In the genomic region with DNA sequence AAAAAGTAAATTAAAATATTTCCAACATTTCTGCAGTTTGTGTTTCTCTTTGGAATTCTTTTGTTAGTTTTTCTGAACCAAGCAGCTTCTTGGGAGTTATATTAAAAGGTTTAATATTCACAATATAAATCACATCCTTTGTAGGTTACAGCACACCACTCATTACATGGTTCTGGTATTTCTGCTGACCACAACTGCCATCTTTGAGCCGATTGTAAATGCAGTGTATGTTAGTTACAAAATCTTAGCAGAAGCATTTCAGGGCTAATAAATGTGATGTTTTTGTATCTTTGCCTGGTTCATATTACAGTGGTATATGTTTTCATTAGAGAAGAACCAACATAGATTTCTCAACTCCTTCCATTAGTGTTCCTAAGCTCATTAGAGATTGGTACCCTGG, we compare ENCODE assay signal across 26 cellular contexts. TPM values are rescaled to one million over a fixed set of nuclear protein-coding genes. Genes with fewer than 3 reads are reported as not detected.
"Had no signal": no experiment of that assay in that cellular context is flagged by ENCODE, and none has a peak within 500 bp of the region (broad histone marks: within the 10 kb centered on the region; RNA-seq: fewer than 3 reads in every experiment).

No MANE protein-coding gene starts in this region.

- H3K4me3 ChIP-seq: coronary artery, esophagus squamous epithelium, gastroesophageal sphincter, heart left ventricle, left lung, prostate gland, right atrium auricular region, stomach, thyroid gland had no signal

- DNase-seq: effector memory CD8-positive, alpha-beta T cell; erythroblast; esophagus squamous epithelium; foreskin keratinocyte; heart left ventricle; hippocampal formation; left cardiac atrium; left lung; naive thymus-derived CD8-positive, alpha-beta T cell; nephron progenitor cell; nucleus accumbens; stimulated activated CD4-positive, alpha-beta T cell treated with anti-CD3 and anti-CD28 coated beads, Interleukin-2, amount 100 ng/mL, for 24 hours; stimulated activated CD4-positive, alpha-beta T cell treated with anti-CD3 and anti-CD28 coated beads, Interleukin-4, amount 100 ng/mL, for 24 hours; stimulated activated naive CD4-positive, alpha-beta T cell treated with Interleukin-2 at 50 U/mL for 16 hours; stomach; thyroid gland; trophoblast cell had no signal

- H3K4me1 Mint-ChIP-seq: stimulated activated effector memory CD8-positive, alpha-beta T cell treated with anti-CD3 and anti-CD28 coated beads, Interleukin-12 subunit alpha, Interleukin-12 subunit beta, amount 100 ng/mL, for 72 hours had no signal

- ATAC-seq: effector memory CD8-positive, alpha-beta T cell; foreskin keratinocyte; gastroesophageal sphincter; heart left ventricle; left cardiac atrium; left lung; naive thymus-derived CD8-positive, alpha-beta T cell; sciatic nerve; stimulated activated effector memory CD8-positive, alpha-beta T cell treated with anti-CD3 and anti-CD28 coated beads, Interleukin-12 subunit alpha, Interleukin-12 subunit beta, amount 100 ng/mL, for 72 hours had no signal

- H3K27me3 ChIP-seq: esophagus squamous epithelium, foreskin keratinocyte, gastroesophageal sphincter, heart left ventricle, left lung, right atrium auricular region, stomach, thyroid gland had no signal

- H3K9me3 Mint-ChIP-seq: effector memory CD8-positive, alpha-beta T cell; stimulated activated effector memory CD8-positive, alpha-beta T cell treated with anti-CD3 and anti-CD28 coated beads, Interleukin-12 subunit alpha, Interleukin-12 subunit beta, amount 100 ng/mL, for 72 hours had no signal

- H3K27ac Mint-ChIP-seq: effector memory CD8-positive, alpha-beta T cell; naive thymus-derived CD8-positive, alpha-beta T cell; nephron progenitor cell; stimulated activated effector memory CD8-positive, alpha-beta T cell treated with anti-CD3 and anti-CD28 coated beads, Interleukin-12 subunit alpha, Interleukin-12 subunit beta, amount 100 ng/mL, for 72 hours had no signal

- FAIRE-seq: endometrium, islet of Langerhans had no signal

- H3K36me3 Mint-ChIP-seq: stimulated activated effector memory CD8-positive, alpha-beta T cell treated with anti-CD3 and anti-CD28 coated beads, Interleukin-12 subunit alpha, Interleukin-12 subunit beta, amount 100 ng/mL, for 72 hours had no signal

- H3K4me1 ChIP-seq: esophagus squamous epithelium, foreskin keratinocyte, gastroesophageal sphincter, heart left ventricle, left lung, prostate gland, right atrium auricular region, stomach, thyroid gland had no signal

- H3K4me3 Mint-ChIP-seq: effector memory CD8-positive, alpha-beta T cell; naive thymus-derived CD8-positive, alpha-beta T cell; nephron progenitor cell; stimulated activated effector memory CD8-positive, alpha-beta T cell treated with anti-CD3 and anti-CD28 coated beads, Interleukin-12 subunit alpha, Interleukin-12 subunit beta, amount 100 ng/mL, for 72 hours had no signal

- H3K9me3 ChIP-seq: esophagus squamous epithelium, gastroesophageal sphincter, heart left ventricle, left lung, prostate gland, right atrium auricular region, stomach, thyroid gland had no signal

- H3K36me3 ChIP-seq: esophagus squamous epithelium, gastroesophageal sphincter, heart left ventricle, left lung, prostate gland, right atrium auricular region, stomach, thyroid gland had no signal

- H3K27ac ChIP-seq: coronary artery, esophagus squamous epithelium, foreskin keratinocyte, gastroesophageal sphincter, heart left ventricle, left lung, prostate gland, right atrium auricular region, stomach, thyroid gland had no signal

- H3K27me3 Mint-ChIP-seq: naive thymus-derived CD8-positive, alpha-beta T cell had no signal

RNA-seq across cellular contexts. Expression of gene TSHZ2, which starts 19.1 kb away (rescaled TPM):
- total RNA-seq: osteocyte had no signal
